Comparison of ENCODE assay signal across 1 cellular context in the genomic region with DNA sequence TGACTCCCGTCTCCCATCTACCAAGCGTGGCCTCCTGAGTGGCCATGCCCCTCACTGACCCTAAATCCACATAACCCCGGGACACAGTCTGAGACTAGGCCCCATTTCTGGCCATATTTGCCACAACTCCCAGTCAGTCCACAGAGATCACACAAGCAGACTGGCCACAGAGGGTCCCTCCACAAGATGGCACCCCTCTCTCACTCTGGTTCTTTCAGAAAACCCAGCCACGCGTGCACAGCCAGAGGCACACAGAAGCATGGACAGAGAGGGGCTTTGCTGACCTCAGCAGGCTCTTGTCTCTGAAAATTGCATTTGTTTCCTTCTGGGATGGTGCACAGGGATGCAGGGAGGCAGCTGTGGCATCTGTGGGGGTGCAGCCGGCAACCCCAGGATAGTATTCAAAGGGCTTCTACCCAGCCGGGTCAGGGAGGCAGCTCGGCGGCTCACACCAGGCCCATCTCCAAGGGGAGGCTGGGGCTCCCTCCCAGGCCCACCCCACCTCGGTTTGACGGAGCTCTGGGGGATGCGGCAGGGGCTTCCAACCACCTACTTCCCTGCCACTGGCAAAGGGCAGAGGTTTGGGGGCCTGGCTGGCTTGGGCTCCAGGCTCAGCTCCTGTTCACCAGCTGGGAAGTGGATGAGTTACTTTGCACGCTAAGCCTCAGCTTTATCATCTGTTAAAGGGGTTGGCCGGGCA.
TF ChIP-seq lines count a peak whose summit lies in the region.

No MANE protein-coding gene starts in this region.

TF ChIP-seq in HepG2, 621 proteins besides CTCF, POLR2A, EP300 and RAD21 (continued from another document and continues in another):
- TF ChIP-seq, protein P1, sequence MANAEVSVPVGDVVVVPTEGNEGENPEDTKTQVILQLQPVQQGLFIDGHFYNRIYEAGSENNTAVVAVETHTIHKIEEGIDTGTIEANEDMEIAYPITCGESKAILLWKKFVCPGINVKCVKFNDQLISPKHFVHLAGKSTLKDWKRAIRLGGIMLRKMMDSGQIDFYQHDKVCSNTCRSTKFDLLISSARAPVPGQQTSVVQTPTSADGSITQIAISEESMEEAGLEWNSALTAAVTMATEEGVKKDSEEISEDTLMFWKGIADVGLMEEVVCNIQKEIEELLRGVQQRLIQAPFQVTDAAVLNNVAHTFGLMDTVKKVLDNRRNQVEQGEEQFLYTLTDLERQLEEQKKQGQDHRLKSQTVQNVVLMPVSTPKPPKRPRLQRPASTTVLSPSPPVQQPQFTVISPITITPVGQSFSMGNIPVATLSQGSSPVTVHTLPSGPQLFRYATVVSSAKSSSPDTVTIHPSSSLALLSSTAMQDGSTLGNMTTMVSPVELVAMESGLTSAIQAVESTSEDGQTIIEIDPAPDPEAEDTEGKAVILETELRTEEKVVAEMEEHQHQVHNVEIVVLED (CRISPR knock-in tag; IDR thresholded peaks at IDR 0.05; ENCODE audit: borderline replicate concordance): no peak
- TF ChIP-seq ZFP1 (CRISPR knock-in tag; IDR thresholded peaks at IDR 0.05) (no peak), NFKBIZ (CRISPR knock-in tag; IDR thresholded peaks at IDR 0.05) (no peak), ZNF550 (CRISPR knock-in tag; IDR thresholded peaks at IDR 0.05; ENCODE audit: borderline replicate concordance) (no peak), KAT7 (CRISPR knock-in tag; IDR thresholded peaks at IDR 0.05; ENCODE audit: borderline replicate concordance) (no peak), ZNF570 (CRISPR knock-in tag; IDR thresholded peaks at IDR 0.05; ENCODE audit: borderline replicate concordance) (no peak), PTBP1 (IDR thresholded peaks at IDR 0.05; ENCODE audit: low read depth, low read length, poor library complexity, severe bottlenecking) (no peak), ZNF510 (CRISPR knock-in tag; IDR thresholded peaks at IDR 0.05; ENCODE audit: low read depth) (no peak), ARHGAP35 (CRISPR knock-in tag; IDR thresholded peaks at IDR 0.05; ENCODE audit: borderline replicate concordance) (no peak), ZNF724P (CRISPR knock-in tag; IDR thresholded peaks at IDR 0.05; ENCODE audit: borderline replicate concordance) (no peak), ZSCAN29 (CRISPR knock-in tag; conservative IDR thresholded peaks at IDR 0.05) (no peak), ZIK1 (CRISPR knock-in tag; IDR thresholded peaks at IDR 0.05; ENCODE audit: borderline replicate concordance, low read depth) (no peak), SRSF4 (IDR thresholded peaks at IDR 0.05; ENCODE audit: low read depth, low read length, poor library complexity, severe bottlenecking) (no peak), ZNF7 (CRISPR knock-in tag; IDR thresholded peaks at IDR 0.05) (no peak), PITX1 (CRISPR knock-in tag; IDR thresholded peaks at IDR 0.05) (peak; percentile 15; the same call in 1 of the 2 replicates), JUN (CRISPR knock-in tag; IDR thresholded peaks at IDR 0.05) (no peak), ZNF629 (CRISPR knock-in tag; conservative IDR thresholded peaks at IDR 0.05) (0 out of 2 replicates have a peak, but pooled peaks have one; percentile 18), ZSCAN22 (CRISPR knock-in tag; IDR thresholded peaks at IDR 0.05) (no peak), JUND (CRISPR knock-in tag; IDR thresholded peaks at IDR 0.05) (no peak), MNT (IDR thresholded peaks at IDR 0.05) (no peak), ZFY (CRISPR knock-in tag; IDR thresholded peaks at IDR 0.05) (no peak), CEBPG (CRISPR knock-in tag; IDR thresholded peaks at IDR 0.05) (no peak), HMGA1 (CRISPR knock-in tag; conservative IDR thresholded peaks at IDR 0.05) (no peak), ZNF260 (CRISPR knock-in tag; IDR thresholded peaks at IDR 0.05; ENCODE audit: borderline replicate concordance, low read depth) (no peak), IKZF1 (IDR thresholded peaks at IDR 0.05) (no peak), ZFAT (CRISPR knock-in tag; conservative IDR thresholded peaks at IDR 0.05) (no peak), FOXP4 (CRISPR knock-in tag; IDR thresholded peaks at IDR 0.05) (no peak), ZNF713 (CRISPR knock-in tag; IDR thresholded peaks at IDR 0.05) (no peak), ZNF142 (CRISPR knock-in tag; IDR thresholded peaks at IDR 0.05) (no peak), TSC22D2 (CRISPR knock-in tag; IDR thresholded peaks at IDR 0.05; ENCODE audit: borderline replicate concordance) (no peak), MTERF4 (CRISPR knock-in tag; IDR thresholded peaks at IDR 0.05) (no peak), ZNF329 (CRISPR knock-in tag; IDR thresholded peaks at IDR 0.05; ENCODE audit: low read depth) (no peak), MXD3 (CRISPR knock-in tag; IDR thresholded peaks at IDR 0.05) (no peak), HBP1 (CRISPR knock-in tag; IDR thresholded peaks at IDR 0.05; ENCODE audit: low read depth) (no peak), ZNF569 (CRISPR knock-in tag; IDR thresholded peaks at IDR 0.05; ENCODE audit: borderline replicate concordance) (no peak), SATB2 (CRISPR knock-in tag; IDR thresholded peaks at IDR 0.05) (no peak), U2AF1 (optimal IDR thresholded peaks at IDR 0.05; ENCODE audit: low read depth, low read length) (no peak), NCOA2 (CRISPR knock-in tag; IDR thresholded peaks at IDR 0.05) (no peak), ZNF720 (CRISPR knock-in tag; IDR thresholded peaks at IDR 0.05) (no peak), ZNF431 (CRISPR knock-in tag; IDR thresholded peaks at IDR 0.05; ENCODE audit: borderline replicate concordance, low read depth) (no peak), ZNF543 (CRISPR knock-in tag; IDR thresholded peaks at IDR 0.05) (no peak), IRF2 (CRISPR knock-in tag; IDR thresholded peaks at IDR 0.05) (no peak), HOXA5 (CRISPR knock-in tag; IDR thresholded peaks at IDR 0.05) (0 out of 2 replicates have a peak, but pooled peaks have one; percentile 26), GLI4 (CRISPR knock-in tag; IDR thresholded peaks at IDR 0.05; ENCODE audit: borderline replicate concordance) (no peak), ZNF275 (CRISPR knock-in tag; IDR thresholded peaks at IDR 0.05; ENCODE audit: borderline replicate concordance) (no peak), PCBP1 (IDR thresholded peaks at IDR 0.05; ENCODE audit: borderline replicate concordance, low read depth, low read length) (no peak)
- TF ChIP-seq, protein P2, sequence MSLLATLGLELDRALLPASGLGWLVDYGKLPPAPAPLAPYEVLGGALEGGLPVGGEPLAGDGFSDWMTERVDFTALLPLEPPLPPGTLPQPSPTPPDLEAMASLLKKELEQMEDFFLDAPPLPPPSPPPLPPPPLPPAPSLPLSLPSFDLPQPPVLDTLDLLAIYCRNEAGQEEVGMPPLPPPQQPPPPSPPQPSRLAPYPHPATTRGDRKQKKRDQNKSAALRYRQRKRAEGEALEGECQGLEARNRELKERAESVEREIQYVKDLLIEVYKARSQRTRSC (CRISPR knock-in tag; IDR thresholded peaks at IDR 0.05; ENCODE audit: low read depth): no peak
- TF ChIP-seq, protein P3, sequence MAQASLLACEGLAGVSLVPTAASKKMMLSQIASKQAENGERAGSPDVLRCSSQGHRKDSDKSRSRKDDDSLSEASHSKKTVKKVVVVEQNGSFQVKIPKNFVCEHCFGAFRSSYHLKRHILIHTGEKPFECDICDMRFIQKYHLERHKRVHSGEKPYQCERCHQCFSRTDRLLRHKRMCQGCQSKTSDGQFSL (CRISPR knock-in tag; IDR thresholded peaks at IDR 0.05): peak; percentile 96
